Comparison of ENCODE assay signal across 13 cellular contexts in genomic region chr16:4618645-4619418, GRCh38. TPM values are rescaled to one million over a fixed set of nuclear protein-coding genes. Genes with fewer than 3 reads are reported as not detected.
DNase-seq lines count a peak whose midpoint lies in the region; ATAC-seq, FAIRE-seq and TF ChIP-seq lines count a peak whose summit lies in the region.
"Had no signal": no experiment of that assay in that cellular context is flagged by ENCODE, and none has a peak within 500 bp of the region (broad histone marks: within the 10 kb centered on the region; RNA-seq: fewer than 3 reads in every experiment).

No MANE protein-coding gene starts in this region.

- peaks cover 29% of the 10 kb centered on the region for H3K4me1 Mint-ChIP-seq in activated CD8-positive, alpha-beta T cell treated with anti-CD3 and anti-CD28 coated beads for 36 hours (ENCODE audit: low read depth)

- H3K79me1 ChIP-seq in mesendoderm (ENCODE audit: low read length), result no peaks in the 10 kb centered on the region

- H3K9ac ChIP-seq in mesendoderm (ENCODE audit: low read length), result no peak overlapping the region

- no peak overlapping the region for H2BK5ac ChIP-seq in mesendoderm (ENCODE audit: low read length)

- H2BK15ac ChIP-seq in mesendoderm (replicated peaks; ENCODE audit: low read depth), result no peak overlapping the region

- POLR2A ChIA-PET in A549 (lab: Yijun Ruan, JAX), result no interaction called here
- POLR2A ChIA-PET in HEK293 (lab: Yijun Ruan, JAX), result interaction anchor here (0.9 kb wide), 1 partner anchor 16 kb away, joined by 3 read pairs; no protein-coding TSS in a partner anchor
- POLR2A ChIA-PET in activated CD8-positive, alpha-beta T cell treated with anti-CD3 and anti-CD28 coated beads for 36 hours (lab: Charles Lee), result interaction anchor here (0.7 kb wide), 1 partner anchor 342 kb away, joined by 3 read pairs; no protein-coding TSS in a partner anchor

- no peak overlapping the region for H2BK120ac ChIP-seq in mesendoderm (ENCODE audit: low read depth, low read length)

- H3K4me3 ChIP-seq in A549 (no peak overlapping the region), HEK293 (ENCODE audit: low read depth, low read length) (no peak overlapping the region), mesendoderm (ENCODE audit: low read length) (no peak overlapping the region)
- H3K4me3 ChIP-seq: heart right ventricle, left ventricle myocardium inferior had no signal

- TF ChIP-seq POLR2A in A549 (IDR thresholded peaks at IDR 0.05; ENCODE audit: low read length), result no peak

- ATAC-seq in A549 (no peak), HG03039 (IDR thresholded peaks at IDR 0.05; ENCODE audit: unreplicated experiment) (no peak), HG02759 (IDR thresholded peaks at IDR 0.05; ENCODE audit: unreplicated experiment) (no peak), GM19324 (IDR thresholded peaks at IDR 0.05; ENCODE audit: low FRiP score, unreplicated experiment) (no peak)
- no peak for ATAC-seq in activated CD8-positive, alpha-beta T cell treated with anti-CD3 and anti-CD28 coated beads for 36 hours
- ATAC-seq: heart right ventricle had no signal

- H3K27me3 ChIP-seq in mesendoderm (ENCODE audit: insufficient read depth, low read length, poor library complexity), result no peaks in the 10 kb centered on the region
- H3K27me3 ChIP-seq: heart right ventricle had no signal

- H3K56ac ChIP-seq in mesendoderm (ENCODE audit: low read length), result peak overlapping the region; percentile 49

- H3K4me1 ChIP-seq in A549 (peaks cover 29% of the 10 kb centered on the region), HEK293 (ENCODE audit: control insufficient read depth, insufficient read depth, low read length) (no peaks in the 10 kb centered on the region; the same call in 1 of the 2 replicates), mesendoderm (ENCODE audit: control insufficient read depth, low read depth, low read length) (no peaks in the 10 kb centered on the region)

- CTCF ChIA-PET in A549 (lab: Yijun Ruan, JAX), result interaction anchor here (1.0 to 3.6 kb wide), 2 partner anchors 8 to 70 kb away, joined by 4 to 13 read pairs; no protein-coding TSS in a partner anchor
- CTCF ChIA-PET in HEK293 (lab: Yijun Ruan, JAX), result no interaction called here
- CTCF ChIA-PET in activated CD8-positive, alpha-beta T cell treated with anti-CD3 and anti-CD28 coated beads for 36 hours (lab: Charles Lee), result interaction anchor here (2.9 kb wide), 1 partner anchor 32 kb away, joined by 8 read pairs; no protein-coding TSS in a partner anchor

- TF ChIP-seq EP300 in A549 (IDR thresholded peaks at IDR 0.05), result no peak

- intact Hi-C loops in activated CD8-positive, alpha-beta T cell treated with anti-CD3 and anti-CD28 coated beads for 36 hours (cut with micrococcal nuclease), result no loop called here

- no peak overlapping the region for H3K4me3 Mint-ChIP-seq in activated CD8-positive, alpha-beta T cell treated with anti-CD3 and anti-CD28 coated beads for 36 hours

- H4K5ac ChIP-seq in mesendoderm (ENCODE audit: low read length), result no peak overlapping the region

- H3K27ac ChIP-seq in A549, result peak overlapping the region in 1 of 2 experiments; percentile 48; a peak in 2 of 6 replicates
- H3K27ac ChIP-seq in HEK293 (ENCODE audit: extremely low read depth, low read depth, low read length), result no peak overlapping the region; the same call in 1 of the 2 replicates
- no peak overlapping the region for H3K27ac ChIP-seq in mesendoderm (ENCODE audit: low read depth, low read length)

- no peaks in the 10 kb centered on the region for H3K9me3 Mint-ChIP-seq in activated CD8-positive, alpha-beta T cell treated with anti-CD3 and anti-CD28 coated beads for 36 hours

- no peak overlapping the region for H2AK5ac ChIP-seq in mesendoderm (ENCODE audit: low read length)

- H3K9me3 ChIP-seq in A549 (no peaks in the 10 kb centered on the region), HEK293 (ENCODE audit: control insufficient read depth, insufficient read depth, low read depth, low read length) (no peaks in the 10 kb centered on the region)
- H3K9me3 ChIP-seq: heart right ventricle, left ventricle myocardium inferior had no signal

- H3K27ac Mint-ChIP-seq in activated CD8-positive, alpha-beta T cell treated with anti-CD3 and anti-CD28 coated beads for 36 hours, result peak overlapping the region; percentile 30

- no peak overlapping the region for H4K8ac ChIP-seq in mesendoderm (ENCODE audit: low read depth, low read length)

- 0 out of 3 replicates have a peak overlapping the region, but pooled peaks have one; percentile 11 for H3K4me2 ChIP-seq in A549
- H3K4me2 ChIP-seq in mesendoderm (ENCODE audit: low read length), result no peak overlapping the region

- no peak for DNase-seq in A549 (ENCODE audit: low read depth in 1 of 2, low spot score in 1 of 2)
- DNase-seq in activated CD8-positive, alpha-beta T cell treated with anti-CD3 and anti-CD28 coated beads for 36 hours, result no peak
- DNase-seq in mesendoderm, result no peak
- DNase-seq in C1 segment of cervical spinal cord (lab: John Stamatoyannopoulos, UW), result no peak
- DNase-seq: heart right ventricle, left ventricle myocardium inferior, occipital lobe, T-helper 9 cell had no signal

- H3K18ac ChIP-seq in mesendoderm (ENCODE audit: low read length), result no peak overlapping the region

- H3K23ac ChIP-seq in mesendoderm (ENCODE audit: low read length), result peak overlapping the region; percentile 29

- H3K36me3 Mint-ChIP-seq in activated CD8-positive, alpha-beta T cell treated with anti-CD3 and anti-CD28 coated beads for 36 hours (ENCODE audit: low read depth), result no peaks in the 10 kb centered on the region

- no peak for TF ChIP-seq CTCF in A549 (IDR thresholded peaks at IDR 0.05)
- TF ChIP-seq CTCF in HEK293 (tag by site-specific recombination; IDR thresholded peaks at IDR 0.05), result no peak
- TF ChIP-seq CTCF in activated CD8-positive, alpha-beta T cell treated with anti-CD3 and anti-CD28 coated beads for 36 hours (IDR thresholded peaks at IDR 0.05), result no peak

- no peak for TF ChIP-seq RAD21 in A549 (conservative IDR thresholded peaks at IDR 0.05 in 1 of 2, IDR thresholded peaks at IDR 0.05 in 1 of 2)

- H3K4ac ChIP-seq in mesendoderm (ENCODE audit: low read depth, low read length), result no peak overlapping the region

- WGBS in A549 (ENCODE audit: missing lambda C conversion rate), result 88% methylated on average over 6 of the region's 8 CpGs
- no CpG with 5 or more reads among the region's 8 CpGs for WGBS in mesendoderm (ENCODE audit: extremely low coverage, insufficient coverage, low lambda C conversion rate)

- H3K79me2 ChIP-seq in mesendoderm (ENCODE audit: control insufficient read depth, insufficient read depth, low read length), result peaks cover 4% of the 10 kb centered on the region

- no peak for FAIRE-seq in A549 (lab: Jason Lieb, UNC)
- FAIRE-seq: urothelium cell line had no signal

- no peaks in the 10 kb centered on the region for H3K36me3 ChIP-seq in HEK293 (ENCODE audit: control insufficient read depth in 2 of 2, insufficient read depth in 1 of 2, low read length in 2 of 2)
- no peaks in the 10 kb centered on the region for H3K36me3 ChIP-seq in mesendoderm (ENCODE audit: control insufficient read depth, insufficient read depth, low read length)
- H3K36me3 ChIP-seq: heart right ventricle, left ventricle myocardium inferior had no signal

- no peaks in the 10 kb centered on the region for H3K27me3 Mint-ChIP-seq in activated CD8-positive, alpha-beta T cell treated with anti-CD3 and anti-CD28 coated beads for 36 hours

TF ChIP-seq in A549, 52 proteins besides CTCF, POLR2A, EP300 and RAD21 (continues in another document):
- no peak for TF ChIP-seq KDM5A (IDR thresholded peaks at IDR 0.05)
- no peak for TF ChIP-seq FOSB (CRISPR knock-in tag; IDR thresholded peaks at IDR 0.05)
- TF ChIP-seq, protein P1, sequence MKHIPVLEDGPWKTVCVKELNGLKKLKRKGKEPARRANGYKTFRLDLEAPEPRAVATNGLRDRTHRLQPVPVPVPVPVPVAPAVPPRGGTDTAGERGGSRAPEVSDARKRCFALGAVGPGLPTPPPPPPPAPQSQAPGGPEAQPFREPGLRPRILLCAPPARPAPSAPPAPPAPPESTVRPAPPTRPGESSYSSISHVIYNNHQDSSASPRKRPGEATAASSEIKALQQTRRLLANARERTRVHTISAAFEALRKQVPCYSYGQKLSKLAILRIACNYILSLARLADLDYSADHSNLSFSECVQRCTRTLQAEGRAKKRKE (CRISPR knock-in tag; IDR thresholded peaks at IDR 0.05; ENCODE audit: low read depth), result no peak
- TF ChIP-seq FOXS1 (CRISPR knock-in tag; IDR thresholded peaks at IDR 0.05), result no peak
- TF ChIP-seq CHD4 (IDR thresholded peaks at IDR 0.05; ENCODE audit: borderline replicate concordance), result no peak

TF ChIP-seq in HEK293, 187 proteins besides CTCF, POLR2A, EP300 and RAD21 (continues in another document):
- TF ChIP-seq ZNF211 (tag by site-specific recombination; IDR thresholded peaks at IDR 0.05; ENCODE audit: low read depth), result no peak
- no peak for TF ChIP-seq TCF7L2 (IDR thresholded peaks at IDR 0.05; ENCODE audit: borderline replicate concordance, low read depth, low read length)
- peak; percentile 91 for TF ChIP-seq ZBTB20 (tag by site-specific recombination; IDR thresholded peaks at IDR 0.05)
- TF ChIP-seq ZFHX2 (tag by site-specific recombination; conservative IDR thresholded peaks at IDR 0.05), result no peak
- TF ChIP-seq ZNF560 (tag by site-specific recombination; IDR thresholded peaks at IDR 0.05; ENCODE audit: borderline replicate concordance), result no peak
- TF ChIP-seq ZNF335 (tag by site-specific recombination; conservative IDR thresholded peaks at IDR 0.05), result 0 out of 2 replicates have a peak, but pooled peaks have one; percentile 18

RNA-seq across cellular contexts. Expression of gene UBALD1, which starts 4.1 kb away (rescaled TPM):
- polyA plus RNA-seq in A549 (2011; rRNA removed) (10.0 and 10.2 TPM in 2 replicates), A549 (2017; fragmentation: RNase III; extraction: RNeasy Plus Mini Kit Qiagen cat#74134 plus additional on column Dnase treatment) (33.2 to 36.6 TPM (median 34.1 TPM) in 3 replicates)
- 52.3 and 75.7 TPM in 2 replicates for polyA plus RNA-seq in A549 (2012; cell fraction: cytosol; rRNA removed)
- 126 and 212 TPM in 2 replicates for polyA plus RNA-seq in A549 (2012; cell fraction: nucleus; rRNA removed)
- polyA minus RNA-seq in A549 (2011; rRNA and poly(A)+ RNA removed), result 6.7 and 10.2 TPM in 2 replicates
- 10 to 100 TPM; 12.2 to 13.4 TPM for total RNA-seq in activated CD8-positive, alpha-beta T cell treated with anti-CD3 and anti-CD28 coated beads for 36 hours
- polyA plus RNA-seq in mesendoderm (2013, experiment 1 of 2), result 51.1 TPM
- 52.2 TPM for polyA plus RNA-seq in mesendoderm (2013, experiment 2 of 2)

RNA-seq across cellular contexts. Expression of gene MGRN1, which starts 5.8 kb away (rescaled TPM):
- polyA plus RNA-seq in A549 (2011; rRNA removed) (4.3 and 8.2 TPM in 2 replicates), A549 (2017; fragmentation: RNase III; extraction: RNeasy Plus Mini Kit Qiagen cat#74134 plus additional on column Dnase treatment) (28.2 to 30.6 TPM (median 29.9 TPM) in 3 replicates)
- 13.8 and 18.5 TPM in 2 replicates for polyA plus RNA-seq in A549 (2012; cell fraction: cytosol; rRNA removed)
- polyA plus RNA-seq in A549 (2012; cell fraction: nucleus; rRNA removed), result 34.4 and 34.6 TPM in 2 replicates
- polyA minus RNA-seq in A549 (2011; rRNA and poly(A)+ RNA removed), result 10.7 and 16.5 TPM in 2 replicates
- 10 to 100 TPM; 67.6 to 70.8 TPM for total RNA-seq in activated CD8-positive, alpha-beta T cell treated with anti-CD3 and anti-CD28 coated beads for 36 hours
- polyA plus RNA-seq in mesendoderm (2013, experiment 1 of 2), result 43.1 TPM
- 43.5 TPM for polyA plus RNA-seq in mesendoderm (2013, experiment 2 of 2)
